In the genomic region with DNA sequence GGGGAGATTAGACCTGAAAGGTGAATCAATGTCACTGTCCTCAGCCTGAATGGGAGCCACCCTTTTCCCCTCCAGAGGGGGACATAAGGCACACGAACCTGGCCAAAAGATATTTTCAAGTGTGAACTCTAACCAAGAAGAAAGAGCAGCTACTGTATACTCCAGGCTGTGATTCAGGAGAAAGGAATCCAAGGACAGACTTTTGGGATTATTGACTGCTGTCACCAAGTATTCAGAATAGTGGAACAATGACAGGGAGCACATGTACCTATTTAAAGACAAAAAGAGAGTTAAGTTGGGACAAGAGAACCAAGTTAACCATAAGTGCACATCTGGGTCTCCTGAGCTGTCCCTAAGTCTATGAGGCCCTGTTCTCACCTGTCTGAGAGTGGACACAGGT, we compare ENCODE assay signal across 29 cellular contexts. TPM values are rescaled to one million over a fixed set of nuclear protein-coding genes. Genes with fewer than 3 reads are reported as not detected.
A peak's percentile ranks its signal among the peaks of the same experiment; 100 is the strongest.
DNase-seq lines count a peak whose midpoint lies in the region; ATAC-seq and TF ChIP-seq lines count a peak whose summit lies in the region.
"Had no signal": no experiment of that assay in that cellular context is flagged by ENCODE, and none has a peak within 500 bp of the region (broad histone marks: within the 10 kb centered on the region; RNA-seq: fewer than 3 reads in every experiment).

No MANE protein-coding gene starts in this region.

- H2AFZ ChIP-seq in DND-41 (ENCODE audit: low read depth, low read length) = no peak overlapping the region

- CTCF ChIA-PET in activated CD8-positive, alpha-beta T cell treated with anti-CD3 and anti-CD28 coated beads, Interleukin-2, amount 10 ng/mL, durations not matched to agents 7 days and 5 days (lab: Charles Lee) = interaction anchor here (1.4 kb wide), 1 partner anchor 13 kb away, joined by 9 read pairs; no protein-coding TSS in a partner anchor
- CTCF ChIA-PET in activated CD8-positive, alpha-beta T cell treated with anti-CD3 and anti-CD28 coated beads for 36 hours (lab: Charles Lee) = interaction anchor here (2.4 kb wide), 1 partner anchor 13 kb away, joined by 5 read pairs; no protein-coding TSS in a partner anchor

- H3K27me3 ChIP-seq in DND-41 (ENCODE audit: insufficient read depth, low read length, poor library complexity) = no peaks in the 10 kb centered on the region
- H3K27me3 ChIP-seq: BLaER1, upper lobe of right lung had no signal

- no peak overlapping the region for H3K4me3 ChIP-seq in DND-41 (ENCODE audit: low read depth in 1 of 2, low read length in 2 of 2)
- H3K4me3 ChIP-seq: A549, BLaER1, esophagus squamous epithelium, skin epidermis, upper lobe of right lung had no signal

- H3K9ac ChIP-seq in DND-41 (ENCODE audit: low read depth, low read length) = peak overlapping the region; percentile 88

- H3K27ac ChIP-seq in DND-41 (ENCODE audit: low read length) = no peak overlapping the region
- H3K27ac ChIP-seq: A549, BLaER1, esophagus squamous epithelium, upper lobe of right lung had no signal

- peaks cover 36% of the 10 kb centered on the region for H3K36me3 Mint-ChIP-seq in activated CD8-positive, alpha-beta T cell treated with anti-CD3 and anti-CD28 coated beads, Interleukin-2, amount 10 ng/mL, durations not matched to agents 7 days and 5 days (ENCODE audit: low read depth)
- H3K36me3 Mint-ChIP-seq in activated CD8-positive, alpha-beta T cell treated with anti-CD3 and anti-CD28 coated beads for 36 hours (ENCODE audit: low read depth) = peaks cover 38% of the 10 kb centered on the region
- H3K36me3 Mint-ChIP-seq in activated T-helper 1 cell treated with anti-CD3 and anti-CD28 coated beads, Interleukin-12 subunit alpha, Interleukin-12 subunit beta, Interleukin-2, Interleukin-4 antibody, amounts not matched to agents 30 ng/mL and 10 ng/mL and 1 ng/mL, durations not matched to agents 14 hours and 24 hours and 36 hours (ENCODE audit: low read depth) = peaks cover 22% of the 10 kb centered on the region
- H3K36me3 Mint-ChIP-seq in neural crest cell (ENCODE audit: low read depth) = peaks cover 9% of the 10 kb centered on the region

- H3K4me1 ChIP-seq in DND-41 (ENCODE audit: insufficient read depth, low read length) = peaks cover 43% of the 10 kb centered on the region

- peaks cover 24% of the 10 kb centered on the region for H3K4me1 Mint-ChIP-seq in activated CD8-positive, alpha-beta T cell treated with anti-CD3 and anti-CD28 coated beads, Interleukin-2, amount 10 ng/mL, durations not matched to agents 7 days and 5 days (ENCODE audit: low read depth)
- peaks cover 19% of the 10 kb centered on the region for H3K4me1 Mint-ChIP-seq in activated CD8-positive, alpha-beta T cell treated with anti-CD3 and anti-CD28 coated beads for 36 hours (ENCODE audit: low read depth)
- H3K4me1 Mint-ChIP-seq in activated T-helper 1 cell treated with anti-CD3 and anti-CD28 coated beads, Interleukin-12 subunit alpha, Interleukin-12 subunit beta, Interleukin-2, Interleukin-4 antibody, amounts not matched to agents 30 ng/mL and 10 ng/mL and 1 ng/mL, durations not matched to agents 14 hours and 24 hours and 36 hours (ENCODE audit: low read depth) = peaks cover 19% of the 10 kb centered on the region
- H3K4me1 Mint-ChIP-seq in neural crest cell = peaks cover 26% of the 10 kb centered on the region

- H3K36me3 ChIP-seq in DND-41 (ENCODE audit: insufficient read depth, low read length) = peaks cover 59% of the 10 kb centered on the region

- no peak for TF ChIP-seq CTCF in activated CD8-positive, alpha-beta T cell treated with anti-CD3 and anti-CD28 coated beads for 36 hours (IDR thresholded peaks at IDR 0.05)
- TF ChIP-seq CTCF in DND-41 (IDR thresholded peaks at IDR 0.05; ENCODE audit: borderline replicate concordance, extremely low read depth, low read length, poor library complexity, severe bottlenecking) (no peak), neural crest cell (conservative IDR thresholded peaks at IDR 0.05) (no peak)

- H3K79me2 ChIP-seq in DND-41 (ENCODE audit: insufficient read depth, low read length) = peaks cover 60% of the 10 kb centered on the region

- H3K27ac Mint-ChIP-seq in activated CD8-positive, alpha-beta T cell treated with anti-CD3 and anti-CD28 coated beads, Interleukin-2, amount 10 ng/mL, durations not matched to agents 7 days and 5 days = no peak overlapping the region
- H3K27ac Mint-ChIP-seq in activated CD8-positive, alpha-beta T cell treated with anti-CD3 and anti-CD28 coated beads for 36 hours = no peak overlapping the region
- no peak overlapping the region for H3K27ac Mint-ChIP-seq in activated T-helper 1 cell treated with anti-CD3 and anti-CD28 coated beads, Interleukin-12 subunit alpha, Interleukin-12 subunit beta, Interleukin-2, Interleukin-4 antibody, amounts not matched to agents 30 ng/mL and 10 ng/mL and 1 ng/mL, durations not matched to agents 14 hours and 24 hours and 36 hours
- H3K27ac Mint-ChIP-seq in neural crest cell (ENCODE audit: unreplicated experiment) = no peak overlapping the region
- H3K27ac Mint-ChIP-seq: activated B cell treated with CpG ODN at 0.5 μM for 24 hours had no signal

- H3K9me3 ChIP-seq in DND-41 (ENCODE audit: insufficient read depth, low read length, severe bottlenecking) = no peaks in the 10 kb centered on the region
- H3K9me3 ChIP-seq: A549, esophagus squamous epithelium, upper lobe of right lung had no signal

- intact Hi-C loops in activated CD8-positive, alpha-beta T cell treated with anti-CD3 and anti-CD28 coated beads for 36 hours (cut with micrococcal nuclease) = no loop called here
- intact Hi-C loops in activated T-helper 1 cell treated with anti-CD3 and anti-CD28 coated beads, Interleukin-12 subunit alpha, Interleukin-12 subunit beta, Interleukin-2, Interleukin-4 antibody, amounts not matched to agents 30 ng/mL and 10 ng/mL and 1 ng/mL, durations not matched to agents 14 hours and 24 hours and 36 hours (cut with micrococcal nuclease) = no loop called here

- H3K27me3 Mint-ChIP-seq in activated CD8-positive, alpha-beta T cell treated with anti-CD3 and anti-CD28 coated beads, Interleukin-2, amount 10 ng/mL, durations not matched to agents 7 days and 5 days (ENCODE audit: low read depth) = no peaks in the 10 kb centered on the region
- H3K27me3 Mint-ChIP-seq in activated CD8-positive, alpha-beta T cell treated with anti-CD3 and anti-CD28 coated beads for 36 hours = peaks cover under 1% of the 10 kb centered on the region
- H3K27me3 Mint-ChIP-seq in activated T-helper 1 cell treated with anti-CD3 and anti-CD28 coated beads, Interleukin-12 subunit alpha, Interleukin-12 subunit beta, Interleukin-2, Interleukin-4 antibody, amounts not matched to agents 30 ng/mL and 10 ng/mL and 1 ng/mL, durations not matched to agents 14 hours and 24 hours and 36 hours (ENCODE audit: insufficient read depth) = no peaks in the 10 kb centered on the region
- H3K27me3 Mint-ChIP-seq in neural crest cell (ENCODE audit: low read depth) = no peaks in the 10 kb centered on the region
- H3K27me3 Mint-ChIP-seq: activated B cell treated with CpG ODN at 0.5 μM for 24 hours; stimulated activated naive CD8-positive, alpha-beta T cell treated with anti-CD3 and anti-CD28 coated beads, Interleukin-15, Interleukin-2, amounts not matched to agents 100 ng/mL and 50 ng/mL, for 24 hours had no signal

- peaks cover 18% of the 10 kb centered on the region for H4K20me1 ChIP-seq in DND-41 (ENCODE audit: insufficient read depth, low read length)

- no peak for ATAC-seq in activated CD8-positive, alpha-beta T cell treated with anti-CD3 and anti-CD28 coated beads, Interleukin-2, amount 10 ng/mL, durations not matched to agents 7 days and 5 days
- ATAC-seq in activated CD8-positive, alpha-beta T cell treated with anti-CD3 and anti-CD28 coated beads for 36 hours = no peak
- ATAC-seq in DND-41 (ENCODE audit: insufficient read depth, low read depth) (no peak), GM18907 (IDR thresholded peaks at IDR 0.05; ENCODE audit: unreplicated experiment) (no peak)
- ATAC-seq: A549, GM12878, upper lobe of right lung had no signal

- POLR2A ChIA-PET in activated CD8-positive, alpha-beta T cell treated with anti-CD3 and anti-CD28 coated beads, Interleukin-2, amount 10 ng/mL, durations not matched to agents 7 days and 5 days (lab: Charles Lee) = no interaction called here
- POLR2A ChIA-PET in activated CD8-positive, alpha-beta T cell treated with anti-CD3 and anti-CD28 coated beads for 36 hours (lab: Charles Lee) = interaction anchor here (1.0 to 1.2 kb wide), 2 partner anchors 16 to 367 kb away, joined by 3 read pairs; no protein-coding TSS in a partner anchor

- H3K4me3 Mint-ChIP-seq in activated CD8-positive, alpha-beta T cell treated with anti-CD3 and anti-CD28 coated beads, Interleukin-2, amount 10 ng/mL, durations not matched to agents 7 days and 5 days = peak overlapping the region; percentile 22
- H3K4me3 Mint-ChIP-seq in activated CD8-positive, alpha-beta T cell treated with anti-CD3 and anti-CD28 coated beads for 36 hours = no peak overlapping the region
- H3K4me3 Mint-ChIP-seq in activated T-helper 1 cell treated with anti-CD3 and anti-CD28 coated beads, Interleukin-12 subunit alpha, Interleukin-12 subunit beta, Interleukin-2, Interleukin-4 antibody, amounts not matched to agents 30 ng/mL and 10 ng/mL and 1 ng/mL, durations not matched to agents 14 hours and 24 hours and 36 hours = peak overlapping the region; percentile 4
- peak overlapping the region; percentile 94 for H3K4me3 Mint-ChIP-seq in neural crest cell

- no peak for DNase-seq in activated CD8-positive, alpha-beta T cell treated with anti-CD3 and anti-CD28 coated beads, Interleukin-2, amount 10 ng/mL, durations not matched to agents 7 days and 5 days
- no peak for DNase-seq in activated CD8-positive, alpha-beta T cell treated with anti-CD3 and anti-CD28 coated beads for 36 hours
- DNase-seq in DND-41 = no peak
- DNase-seq in activated T-helper 1 cell treated with anti-CD3 and anti-CD28 coated beads, Interleukin-12 subunit alpha, Interleukin-12 subunit beta, Interleukin-2, Interleukin-4 antibody, amounts not matched to agents 30 ng/mL and 10 ng/mL and 1 ng/mL, durations not matched to agents 14 hours and 24 hours and 36 hours (ENCODE audit: low spot score) = no peak
- DNase-seq in neural crest cell (ENCODE audit: low read depth, low spot score) = no peak
- DNase-seq in GM19238 (ENCODE audit: insufficient read length, low spot score) = no peak
- DNase-seq in NCI-H1930 (lab: John Stamatoyannopoulos, UW) = no peak
- DNase-seq: activated B cell treated with CpG ODN at 0.5 μM for 24 hours; activated gamma-delta T cell; amygdala; effector CD8-positive, alpha-beta T cell; esophagus squamous epithelium; H7; Kasumi-1; NCI-H1105 treated with DMSO at 0.1 percent for 48 hours; NCI-H2107; NCI-H524 treated with DMSO at 0.1 percent for 48 hours; upper lobe of right lung had no signal

- H3K4me2 ChIP-seq in DND-41 (ENCODE audit: insufficient read depth, low read length) = peak overlapping the region; percentile 74

- H3K9me3 Mint-ChIP-seq in activated CD8-positive, alpha-beta T cell treated with anti-CD3 and anti-CD28 coated beads, Interleukin-2, amount 10 ng/mL, durations not matched to agents 7 days and 5 days (ENCODE audit: insufficient read depth) = no peaks in the 10 kb centered on the region
- no peaks in the 10 kb centered on the region for H3K9me3 Mint-ChIP-seq in activated CD8-positive, alpha-beta T cell treated with anti-CD3 and anti-CD28 coated beads for 36 hours
- no peaks in the 10 kb centered on the region for H3K9me3 Mint-ChIP-seq in activated T-helper 1 cell treated with anti-CD3 and anti-CD28 coated beads, Interleukin-12 subunit alpha, Interleukin-12 subunit beta, Interleukin-2, Interleukin-4 antibody, amounts not matched to agents 30 ng/mL and 10 ng/mL and 1 ng/mL, durations not matched to agents 14 hours and 24 hours and 36 hours
- H3K9me3 Mint-ChIP-seq in neural crest cell = no peaks in the 10 kb centered on the region
- H3K9me3 Mint-ChIP-seq: activated B cell treated with CpG ODN at 0.5 μM for 24 hours; stimulated activated naive CD8-positive, alpha-beta T cell treated with anti-CD3 and anti-CD28 coated beads, Interleukin-15, Interleukin-2, amounts not matched to agents 100 ng/mL and 50 ng/mL, for 24 hours had no signal

RNA-seq across cellular contexts. Expression of a gene that starts 2.4 kb away (rescaled TPM):
- 10 to 100 TPM; 67.9 to 68.7 TPM for total RNA-seq in activated CD8-positive, alpha-beta T cell treated with anti-CD3 and anti-CD28 coated beads, Interleukin-2, amount 10 ng/mL, durations not matched to agents 7 days and 5 days
- total RNA-seq in activated CD8-positive, alpha-beta T cell treated with anti-CD3 and anti-CD28 coated beads for 36 hours = 10 to 100 TPM; 35.3 to 38.1 TPM
- total RNA-seq in activated T-helper 1 cell treated with anti-CD3 and anti-CD28 coated beads, Interleukin-12 subunit alpha, Interleukin-12 subunit beta, Interleukin-2, Interleukin-4 antibody, amounts not matched to agents 30 ng/mL and 10 ng/mL and 1 ng/mL, durations not matched to agents 14 hours and 24 hours and 36 hours = 65.0 and 65.9 TPM in 2 replicates
- total RNA-seq in neural crest cell = 85.4 and 92.8 TPM in 2 replicates

RNA-seq across cellular contexts. Expression of a gene that starts 10.6 kb away (rescaled TPM):
- not detected for total RNA-seq in activated CD8-positive, alpha-beta T cell treated with anti-CD3 and anti-CD28 coated beads, Interleukin-2, amount 10 ng/mL, durations not matched to agents 7 days and 5 days
- not detected for total RNA-seq in activated CD8-positive, alpha-beta T cell treated with anti-CD3 and anti-CD28 coated beads for 36 hours
- total RNA-seq in activated T-helper 1 cell treated with anti-CD3 and anti-CD28 coated beads, Interleukin-12 subunit alpha, Interleukin-12 subunit beta, Interleukin-2, Interleukin-4 antibody, amounts not matched to agents 30 ng/mL and 10 ng/mL and 1 ng/mL, durations not matched to agents 14 hours and 24 hours and 36 hours = not detected in 2 replicates
- 23.6 and 25.2 TPM in 2 replicates for total RNA-seq in neural crest cell
- total RNA-seq: activated B cell treated with CpG ODN at 0.5 μM for 24 hours; activated CD8-positive, alpha-beta memory T cell treated with anti-CD3 and anti-CD28 coated beads for 36 hours; cerebellum; esophagus squamous epithelium; glomerular endothelial cell; GM12878; liver; T-helper 1 cell treated with Interleukin-12 subunit alpha and Interleukin-12 subunit beta and Interleukin-4 antibody, amounts not matched to agents 30 ng/mL and 1 ng/mL, for 36 hours; upper lobe of right lung had no signal

RNA-seq across cellular contexts. Expression of a gene that starts 27.5 kb away (rescaled TPM):
- 1 to 10 TPM; 1.6 to 2.0 TPM for total RNA-seq in activated CD8-positive, alpha-beta T cell treated with anti-CD3 and anti-CD28 coated beads, Interleukin-2, amount 10 ng/mL, durations not matched to agents 7 days and 5 days
- total RNA-seq in activated CD8-positive, alpha-beta T cell treated with anti-CD3 and anti-CD28 coated beads for 36 hours = 1 to 10 TPM; 4.9 to 9.9 TPM
- 65.8 and 71.6 TPM in 2 replicates for total RNA-seq in activated T-helper 1 cell treated with anti-CD3 and anti-CD28 coated beads, Interleukin-12 subunit alpha, Interleukin-12 subunit beta, Interleukin-2, Interleukin-4 antibody, amounts not matched to agents 30 ng/mL and 10 ng/mL and 1 ng/mL, durations not matched to agents 14 hours and 24 hours and 36 hours
- total RNA-seq in neural crest cell = 3.8 and 4.9 TPM in 2 replicates

RNA-seq across cellular contexts. Expression of a gene that starts 27.5 kb away (rescaled TPM):
- 1 to 10 TPM in 1 of 2 experiments, under 1 TPM in 1; 0.99 to 1.0 TPM for total RNA-seq in activated CD8-positive, alpha-beta T cell treated with anti-CD3 and anti-CD28 coated beads, Interleukin-2, amount 10 ng/mL, durations not matched to agents 7 days and 5 days
- under 1 TPM; 0.34 to 0.41 TPM for total RNA-seq in activated CD8-positive, alpha-beta T cell treated with anti-CD3 and anti-CD28 coated beads for 36 hours
- 1.4 and 1.6 TPM in 2 replicates for total RNA-seq in activated T-helper 1 cell treated with anti-CD3 and anti-CD28 coated beads, Interleukin-12 subunit alpha, Interleukin-12 subunit beta, Interleukin-2, Interleukin-4 antibody, amounts not matched to agents 30 ng/mL and 10 ng/mL and 1 ng/mL, durations not matched to agents 14 hours and 24 hours and 36 hours
- 28.1 and 28.7 TPM in 2 replicates for total RNA-seq in neural crest cell

RNA-seq across cellular contexts. Expression of a gene that starts 34.0 kb away (rescaled TPM):
- 100 to 1,000 TPM; 304 to 325 TPM for total RNA-seq in activated CD8-positive, alpha-beta T cell treated with anti-CD3 and anti-CD28 coated beads, Interleukin-2, amount 10 ng/mL, durations not matched to agents 7 days and 5 days
- 100 to 1,000 TPM; 372 to 473 TPM for total RNA-seq in activated CD8-positive, alpha-beta T cell treated with anti-CD3 and anti-CD28 coated beads for 36 hours
- 421 and 457 TPM in 2 replicates for total RNA-seq in activated T-helper 1 cell treated with anti-CD3 and anti-CD28 coated beads, Interleukin-12 subunit alpha, Interleukin-12 subunit beta, Interleukin-2, Interleukin-4 antibody, amounts not matched to agents 30 ng/mL and 10 ng/mL and 1 ng/mL, durations not matched to agents 14 hours and 24 hours and 36 hours
- 479 and 516 TPM in 2 replicates for total RNA-seq in neural crest cell

Comparison
In these comparisons a context has a peak if more than half of its experiments do, and no peak if none do; other contexts are left out.
1. RNA of a gene that starts 10.6 kb away (total RNA-seq): 23.6 to 25.2 TPM in neural crest cell; not detected in activated CD8-positive, alpha-beta T cell treated with anti-CD3 and anti-CD28 coated beads, Interleukin-2, amount 10 ng/mL, durations not matched to agents 7 days and 5 days, not detected in activated CD8-positive, alpha-beta T cell treated with anti-CD3 and anti-CD28 coated beads for 36 hours and not detected in activated T-helper 1 cell treated with anti-CD3 and anti-CD28 coated beads, Interleukin-12 subunit alpha, Interleukin-12 subunit beta, Interleukin-2, Interleukin-4 antibody, amounts not matched to agents 30 ng/mL and 10 ng/mL and 1 ng/mL, durations not matched to agents 14 hours and 24 hours and 36 hours; every median in the first group is over 10 times any median in the second.